Comparison of ENCODE assay signal across 2 cellular contexts in genomic region chr6:16089232-16089843, GRCh38.
TF ChIP-seq lines count a peak whose summit lies in the region.

No MANE protein-coding gene starts in this region.

TF ChIP-seq in HEK293, 187 proteins besides CTCF, POLR2A, EP300 and RAD21:
- TF ChIP-seq ZNF513 (tag by site-specific recombination; IDR thresholded peaks at IDR 0.05) (no peak), OSR2 (tag by site-specific recombination; IDR thresholded peaks at IDR 0.05) (0 out of 2 replicates have a peak, but pooled peaks have one; percentile 30), ZNF692 (tag by site-specific recombination; IDR thresholded peaks at IDR 0.05) (0 out of 2 replicates have a peak, but pooled peaks have one; percentile 31), ZNF133 (tag by site-specific recombination; IDR thresholded peaks at IDR 0.05) (0 out of 2 replicates have a peak, but pooled peaks have one; percentile 13)

TF ChIP-seq in HepG2, 621 proteins besides CTCF, POLR2A, EP300 and RAD21:
- TF ChIP-seq ZNF12 (CRISPR knock-in tag; IDR thresholded peaks at IDR 0.05) (peak; percentile 59; the same call in 1 of the 2 replicates), CEBPB (IDR thresholded peaks at IDR 0.05; ENCODE audit: borderline replicate concordance, low read depth, low read length) (peak; percentile 32; the same call in 1 of the 2 replicates), ZBTB49 (CRISPR knock-in tag; IDR thresholded peaks at IDR 0.05; ENCODE audit: borderline replicate concordance) (no peak), ZNF549 (CRISPR knock-in tag; IDR thresholded peaks at IDR 0.05) (no peak), ATF4 (CRISPR knock-in tag; IDR thresholded peaks at IDR 0.05) (peak in 1 of 2 experiments; percentile 83; a peak in 1 of 4 replicates), ZBTB7A (CRISPR knock-in tag; IDR thresholded peaks at IDR 0.05) (no peak), AHR (CRISPR knock-in tag; IDR thresholded peaks at IDR 0.05) (no peak), MIER3 (CRISPR knock-in tag; IDR thresholded peaks at IDR 0.05; ENCODE audit: borderline replicate concordance) (no peak), LCORL (IDR thresholded peaks at IDR 0.05) (no peak), LCORL (CRISPR knock-in tag; IDR thresholded peaks at IDR 0.05) (no peak), FOSL2 (CRISPR knock-in tag; IDR thresholded peaks at IDR 0.05) (peak; percentile 10; the same call in 1 of the 2 replicates), ZNF317 (CRISPR knock-in tag; IDR thresholded peaks at IDR 0.05) (no peak), TOE1 (CRISPR knock-in tag; IDR thresholded peaks at IDR 0.05) (no peak), FOXA3 (CRISPR knock-in tag; IDR thresholded peaks at IDR 0.05) (peak; percentile 30; the same call in 1 of the 2 replicates)
